ENCODE assay signal across 15 cellular contexts in genomic region chr6:11500008-11500407, GRCh38. TPM values are rescaled to one million over a fixed set of nuclear protein-coding genes. Genes with fewer than 3 reads are reported as not detected.
DNase-seq lines count a peak whose midpoint lies in the region; ATAC-seq and TF ChIP-seq lines count a peak whose summit lies in the region.
"Had no signal": no experiment of that assay in that cellular context is flagged by ENCODE, and none has a peak within 500 bp of the region (broad histone marks: within the 10 kb centered on the region; RNA-seq: fewer than 3 reads in every experiment).

No MANE protein-coding gene starts in this region.

- no peaks in the 10 kb centered on the region for H3K27me3 ChIP-seq in WERI-Rb-1 (ENCODE audit: insufficient read depth, low read depth, severe bottlenecking)
- H3K27me3 ChIP-seq: adrenal gland, tibial artery had no signal

- no peaks in the 10 kb centered on the region for H3K36me3 ChIP-seq in WERI-Rb-1
- H3K36me3 ChIP-seq: adrenal gland, tibial artery had no signal

- no peaks in the 10 kb centered on the region for H3K9me3 ChIP-seq in WERI-Rb-1 (ENCODE audit: severe bottlenecking)
- H3K9me3 ChIP-seq: psoas muscle, tibial artery had no signal

- H3K4me3 ChIP-seq in AG04449 (ENCODE audit: low read depth, low read length) (no peak overlapping the region), WERI-Rb-1 (ENCODE audit: low read depth, low read length) (no peak overlapping the region)
- H3K4me3 ChIP-seq: adrenal gland, psoas muscle, tibial artery had no signal

- peak; percentile 33 for DNase-seq in AG04449 (ENCODE audit: low read depth, low spot score)
- peak; percentile 65 for DNase-seq in HS-5 (ENCODE audit: low read depth)
- DNase-seq in amniotic stem cell (lab: John Stamatoyannopoulos, UW): peak; percentile 15
- peak; percentile 25 for DNase-seq in glomerular endothelial cell (ENCODE audit: extremely low read depth, low read depth, low spot score)
- DNase-seq in D341Med (ENCODE audit: low spot score): no peak
- no peak for DNase-seq in epidermal melanocyte (ENCODE audit: insufficient read length, low spot score)
- no peak for DNase-seq in WERI-Rb-1
- DNase-seq: activated T-cell treated with anti-CD3 and anti-CD28 coated beads for 4 hours, adrenal gland, kidney, NCI-H1105 treated with DMSO at 0.1 percent for 48 hours, psoas muscle, SW 1271, tibial artery had no signal

- H3K27ac ChIP-seq in WERI-Rb-1: no peak overlapping the region
- H3K27ac ChIP-seq: adrenal gland, psoas muscle, tibial artery had no signal

- TF ChIP-seq CTCF in AG04449 (IDR thresholded peaks at IDR 0.05; ENCODE audit: insufficient read depth, low read length, missing control alignments): no peak
- TF ChIP-seq CTCF in WERI-Rb-1 (IDR thresholded peaks at IDR 0.05; ENCODE audit: low read depth, low read length): no peak

- CTCF ChIA-PET in AG04449 (lab: Yijun Ruan, JAX): interaction anchor here (1.0 to 6.7 kb wide), 7 partner anchors 9 to 548 kb away, joined by 3 to 115 read pairs (median 8); no protein-coding TSS in a partner anchor

- POLR2A ChIA-PET in AG04449 (lab: Yijun Ruan, JAX): no interaction called here

- ATAC-seq in HG02642 (IDR thresholded peaks at IDR 0.05; ENCODE audit: poor library complexity, unreplicated experiment): no peak
- ATAC-seq: psoas muscle had no signal

RNA-seq across cellular contexts. Expression of gene TMEM170B, which starts 37.5 kb away (rescaled TPM):
- 2.5 and 2.7 TPM in 2 replicates for total RNA-seq in glomerular endothelial cell

Comparison
In these comparisons a context has a peak if more than half of its experiments do, and no peak if none do; other contexts are left out.
1. DNase-seq: peak in AG04449 (single experiment), HS-5 (single experiment), amniotic stem cell (single experiment) and glomerular endothelial cell (single experiment); none in D341Med (single experiment), epidermal melanocyte (single experiment) and WERI-Rb-1 (single experiment).